ENCODE assay signal across 1 cellular context in the genomic region with DNA sequence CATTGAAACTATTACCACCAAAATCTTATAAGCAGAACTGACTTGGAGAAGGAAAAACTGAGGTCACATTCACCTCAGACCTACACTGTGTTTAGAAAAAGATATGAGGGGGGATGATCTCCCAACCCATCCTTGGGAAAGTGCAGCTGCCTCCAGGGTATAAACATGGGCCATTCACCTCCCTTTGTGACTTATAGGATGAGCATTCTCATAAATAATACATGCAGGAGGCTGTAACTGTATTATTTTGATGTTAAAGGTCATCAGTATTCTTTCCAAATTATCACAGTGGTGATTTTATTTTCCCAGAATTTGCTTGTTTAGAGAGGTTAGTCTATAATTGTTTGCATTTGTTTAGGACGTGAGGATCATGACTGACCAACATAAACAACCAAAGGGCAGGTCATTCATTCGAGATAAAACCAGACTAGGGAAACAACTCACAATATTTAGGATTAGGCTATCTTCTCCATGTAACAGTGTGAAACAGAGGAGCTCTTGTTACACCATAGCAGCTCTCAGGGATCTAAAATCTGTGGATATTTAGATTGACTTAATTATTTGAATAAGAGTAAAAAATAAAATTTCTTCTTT.
TF ChIP-seq lines count a peak whose summit lies in the region.

No MANE protein-coding gene starts in this region.

TF ChIP-seq in A549, 52 proteins besides CTCF, POLR2A, EP300 and RAD21 (continued from another document):
- TF ChIP-seq, protein P1, sequence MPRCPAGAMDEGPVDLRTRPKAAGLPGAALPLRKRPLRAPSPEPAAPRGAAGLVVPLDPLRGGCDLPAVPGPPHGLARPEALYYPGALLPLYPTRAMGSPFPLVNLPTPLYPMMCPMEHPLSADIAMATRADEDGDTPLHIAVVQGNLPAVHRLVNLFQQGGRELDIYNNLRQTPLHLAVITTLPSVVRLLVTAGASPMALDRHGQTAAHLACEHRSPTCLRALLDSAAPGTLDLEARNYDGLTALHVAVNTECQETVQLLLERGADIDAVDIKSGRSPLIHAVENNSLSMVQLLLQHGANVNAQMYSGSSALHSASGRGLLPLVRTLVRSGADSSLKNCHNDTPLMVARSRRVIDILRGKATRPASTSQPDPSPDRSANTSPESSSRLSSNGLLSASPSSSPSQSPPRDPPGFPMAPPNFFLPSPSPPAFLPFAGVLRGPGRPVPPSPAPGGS (IDR thresholded peaks at IDR 0.05): no peak
